1 cellular context compared by ENCODE assay signal in genomic region chr11:113314389-113315301, GRCh38.
TF ChIP-seq lines count a peak whose summit lies in the region.

A gene with protein sequence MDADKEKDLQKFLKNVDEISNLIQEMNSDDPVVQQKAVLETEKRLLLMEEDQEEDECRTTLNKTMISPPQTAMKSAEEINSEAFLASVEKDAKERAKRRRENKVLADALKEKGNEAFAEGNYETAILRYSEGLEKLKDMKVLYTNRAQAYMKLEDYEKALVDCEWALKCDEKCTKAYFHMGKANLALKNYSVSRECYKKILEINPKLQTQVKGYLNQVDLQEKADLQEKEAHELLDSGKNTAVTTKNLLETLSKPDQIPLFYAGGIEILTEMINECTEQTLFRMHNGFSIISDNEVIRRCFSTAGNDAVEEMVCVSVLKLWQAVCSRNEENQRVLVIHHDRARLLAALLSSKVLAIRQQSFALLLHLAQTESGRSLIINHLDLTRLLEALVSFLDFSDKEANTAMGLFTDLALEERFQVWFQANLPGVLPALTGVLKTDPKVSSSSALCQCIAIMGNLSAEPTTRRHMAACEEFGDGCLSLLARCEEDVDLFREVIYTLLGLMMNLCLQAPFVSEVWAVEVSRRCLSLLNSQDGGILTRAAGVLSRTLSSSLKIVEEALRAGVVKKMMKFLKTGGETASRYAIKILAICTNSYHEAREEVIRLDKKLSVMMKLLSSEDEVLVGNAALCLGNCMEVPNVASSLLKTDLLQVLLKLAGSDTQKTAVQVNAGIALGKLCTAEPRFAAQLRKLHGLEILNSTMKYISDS (plus strand): TSS chr11:113314583. CDS start chr11:113316258, 1,675 bp downstream.

TF ChIP-seq in HepG2, 621 proteins besides CTCF, POLR2A, EP300 and RAD21 (continued from another document and continues in another):
- TF ChIP-seq, protein P1, sequence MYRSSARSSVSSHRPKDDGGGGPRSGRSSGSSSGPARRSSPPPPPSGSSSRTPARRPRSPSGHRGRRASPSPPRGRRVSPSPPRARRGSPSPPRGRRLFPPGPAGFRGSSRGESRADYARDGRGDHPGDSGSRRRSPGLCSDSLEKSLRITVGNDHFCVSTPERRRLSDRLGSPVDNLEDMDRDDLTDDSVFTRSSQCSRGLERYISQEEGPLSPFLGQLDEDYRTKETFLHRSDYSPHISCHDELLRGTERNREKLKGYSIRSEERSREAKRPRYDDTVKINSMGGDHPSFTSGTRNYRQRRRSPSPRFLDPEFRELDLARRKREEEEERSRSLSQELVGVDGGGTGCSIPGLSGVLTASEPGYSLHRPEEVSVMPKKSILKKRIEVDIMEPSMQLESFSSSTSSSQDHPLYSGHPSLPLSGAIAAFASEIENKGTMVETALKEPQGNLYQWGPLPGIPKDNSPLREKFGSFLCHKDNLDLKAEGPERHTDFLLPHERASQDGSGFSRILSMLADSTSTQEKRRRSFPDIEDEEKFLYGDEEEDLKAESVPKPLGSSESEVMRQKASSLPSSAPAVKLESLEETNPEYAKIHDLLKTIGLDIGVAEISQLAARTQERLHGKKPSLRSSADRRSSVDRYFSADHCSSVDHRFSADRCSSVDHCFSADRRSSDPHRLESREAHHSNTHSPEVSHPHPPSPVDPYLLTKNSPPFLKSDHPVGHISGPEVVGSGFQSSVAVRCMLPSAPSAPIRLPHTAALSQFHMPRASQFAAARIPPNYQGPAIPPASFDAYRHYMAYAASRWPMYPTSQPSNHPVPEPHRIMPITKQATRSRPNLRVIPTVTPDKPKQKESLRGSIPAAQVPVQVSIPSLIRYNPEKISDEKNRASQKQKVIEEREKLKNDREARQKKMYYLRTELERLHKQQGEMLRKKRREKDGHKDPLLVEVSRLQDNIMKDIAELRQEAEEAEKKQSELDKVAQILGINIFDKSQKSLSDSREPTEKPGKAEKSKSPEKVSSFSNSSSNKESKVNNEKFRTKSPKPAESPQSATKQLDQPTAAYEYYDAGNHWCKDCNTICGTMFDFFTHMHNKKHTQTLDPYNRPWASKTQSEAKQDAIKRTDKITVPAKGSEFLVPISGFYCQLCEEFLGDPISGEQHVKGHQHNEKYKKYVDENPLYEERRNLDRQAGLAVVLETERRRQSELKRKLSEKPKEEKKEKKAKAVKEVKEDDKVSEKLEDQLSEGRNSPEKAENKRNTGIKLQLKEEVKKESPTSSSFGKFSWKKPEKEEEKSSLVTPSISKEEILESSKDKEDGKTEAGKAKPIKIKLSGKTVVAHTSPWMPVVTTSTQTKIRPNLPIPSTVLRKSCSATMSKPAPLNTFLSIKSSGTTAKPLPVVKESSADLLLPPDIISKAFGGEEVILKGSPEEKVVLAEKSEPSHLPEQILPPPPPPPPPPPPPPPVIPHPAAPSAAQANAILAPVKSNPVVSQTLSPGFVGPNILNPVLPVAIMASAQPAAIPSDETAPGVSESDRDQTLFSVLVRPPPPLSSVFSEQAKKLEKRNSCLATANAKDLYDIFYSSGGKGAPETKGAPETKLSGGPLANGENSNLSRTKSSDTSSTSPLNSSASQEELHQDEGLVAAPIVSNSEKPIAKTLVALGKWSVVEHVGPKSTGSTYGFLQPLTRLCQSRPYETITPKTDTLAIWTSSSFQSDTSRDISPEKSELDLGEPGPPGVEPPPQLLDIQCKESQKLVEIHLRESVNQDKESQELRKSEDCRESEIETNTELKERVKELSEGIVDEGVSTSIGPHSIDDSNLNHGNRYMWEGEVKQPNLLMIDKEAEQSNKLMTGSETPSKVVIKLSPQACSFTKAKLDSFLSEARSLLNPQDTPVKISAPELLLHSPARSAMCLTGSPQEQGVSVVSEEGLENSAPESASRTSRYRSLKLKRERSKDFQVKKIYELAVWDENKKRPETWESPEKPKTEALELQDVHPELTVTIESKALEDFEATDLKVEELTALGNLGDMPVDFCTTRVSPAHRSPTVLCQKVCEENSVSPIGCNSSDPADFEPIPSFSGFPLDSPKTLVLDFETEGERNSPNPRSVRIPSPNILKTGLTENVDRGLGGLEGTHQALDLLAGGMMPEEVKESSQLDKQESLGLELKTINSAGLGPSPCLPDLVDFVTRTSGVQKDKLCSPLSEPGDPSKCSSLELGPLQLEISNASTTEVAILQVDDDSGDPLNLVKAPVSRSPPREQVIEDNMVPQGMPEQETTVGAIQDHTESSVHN (CRISPR knock-in tag; IDR thresholded peaks at IDR 0.05), result 0 out of 2 replicates have a peak, but pooled peaks have one; percentile 28
- TF ChIP-seq PITX1 (CRISPR knock-in tag; IDR thresholded peaks at IDR 0.05), result peak; percentile 47; the same call in 1 of the 2 replicates
- TF ChIP-seq ZFAT (CRISPR knock-in tag; conservative IDR thresholded peaks at IDR 0.05), result no peak
- TF ChIP-seq PLRG1 (conservative IDR thresholded peaks at IDR 0.05), result no peak
- no peak for TF ChIP-seq ZNF558 (CRISPR knock-in tag; IDR thresholded peaks at IDR 0.05; ENCODE audit: borderline replicate concordance)
- TF ChIP-seq ZC3H13 (CRISPR knock-in tag; IDR thresholded peaks at IDR 0.05), result no peak
- TF ChIP-seq, protein P2, sequence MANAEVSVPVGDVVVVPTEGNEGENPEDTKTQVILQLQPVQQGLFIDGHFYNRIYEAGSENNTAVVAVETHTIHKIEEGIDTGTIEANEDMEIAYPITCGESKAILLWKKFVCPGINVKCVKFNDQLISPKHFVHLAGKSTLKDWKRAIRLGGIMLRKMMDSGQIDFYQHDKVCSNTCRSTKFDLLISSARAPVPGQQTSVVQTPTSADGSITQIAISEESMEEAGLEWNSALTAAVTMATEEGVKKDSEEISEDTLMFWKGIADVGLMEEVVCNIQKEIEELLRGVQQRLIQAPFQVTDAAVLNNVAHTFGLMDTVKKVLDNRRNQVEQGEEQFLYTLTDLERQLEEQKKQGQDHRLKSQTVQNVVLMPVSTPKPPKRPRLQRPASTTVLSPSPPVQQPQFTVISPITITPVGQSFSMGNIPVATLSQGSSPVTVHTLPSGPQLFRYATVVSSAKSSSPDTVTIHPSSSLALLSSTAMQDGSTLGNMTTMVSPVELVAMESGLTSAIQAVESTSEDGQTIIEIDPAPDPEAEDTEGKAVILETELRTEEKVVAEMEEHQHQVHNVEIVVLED (CRISPR knock-in tag; IDR thresholded peaks at IDR 0.05; ENCODE audit: borderline replicate concordance), result peak; percentile 74; the same call in 1 of the 2 replicates
- no peak for TF ChIP-seq ZBTB1 (CRISPR knock-in tag; IDR thresholded peaks at IDR 0.05; ENCODE audit: borderline replicate concordance)
- TF ChIP-seq EEA1 (CRISPR knock-in tag; IDR thresholded peaks at IDR 0.05; ENCODE audit: borderline replicate concordance), result no peak
- no peak for TF ChIP-seq JARID2 (CRISPR knock-in tag; IDR thresholded peaks at IDR 0.05; ENCODE audit: insufficient replicate concordance)
- TF ChIP-seq ZNF598 (CRISPR knock-in tag; IDR thresholded peaks at IDR 0.05; ENCODE audit: borderline replicate concordance), result peak; percentile 90; the same call in 1 of the 2 replicates
- 0 out of 2 replicates have a peak, but pooled peaks have one; percentile 41 for TF ChIP-seq ESRRA (CRISPR knock-in tag; IDR thresholded peaks at IDR 0.05; ENCODE audit: low read depth)
- no peak for TF ChIP-seq ZNF562 (CRISPR knock-in tag; IDR thresholded peaks at IDR 0.05; ENCODE audit: borderline replicate concordance)
- TF ChIP-seq ZNF383 (CRISPR knock-in tag; IDR thresholded peaks at IDR 0.05; ENCODE audit: borderline replicate concordance), result 0 out of 2 replicates have a peak, but pooled peaks have one; percentile 27
- no peak for TF ChIP-seq ZNF446 (CRISPR knock-in tag; IDR thresholded peaks at IDR 0.05)
- TF ChIP-seq SNAPC5 (CRISPR knock-in tag; IDR thresholded peaks at IDR 0.05; ENCODE audit: borderline replicate concordance), result 0 out of 2 replicates have a peak, but pooled peaks have one; percentile 26
- TF ChIP-seq NFIC (IDR thresholded peaks at IDR 0.05; ENCODE audit: low read length), result no peak
- TF ChIP-seq, protein P3, sequence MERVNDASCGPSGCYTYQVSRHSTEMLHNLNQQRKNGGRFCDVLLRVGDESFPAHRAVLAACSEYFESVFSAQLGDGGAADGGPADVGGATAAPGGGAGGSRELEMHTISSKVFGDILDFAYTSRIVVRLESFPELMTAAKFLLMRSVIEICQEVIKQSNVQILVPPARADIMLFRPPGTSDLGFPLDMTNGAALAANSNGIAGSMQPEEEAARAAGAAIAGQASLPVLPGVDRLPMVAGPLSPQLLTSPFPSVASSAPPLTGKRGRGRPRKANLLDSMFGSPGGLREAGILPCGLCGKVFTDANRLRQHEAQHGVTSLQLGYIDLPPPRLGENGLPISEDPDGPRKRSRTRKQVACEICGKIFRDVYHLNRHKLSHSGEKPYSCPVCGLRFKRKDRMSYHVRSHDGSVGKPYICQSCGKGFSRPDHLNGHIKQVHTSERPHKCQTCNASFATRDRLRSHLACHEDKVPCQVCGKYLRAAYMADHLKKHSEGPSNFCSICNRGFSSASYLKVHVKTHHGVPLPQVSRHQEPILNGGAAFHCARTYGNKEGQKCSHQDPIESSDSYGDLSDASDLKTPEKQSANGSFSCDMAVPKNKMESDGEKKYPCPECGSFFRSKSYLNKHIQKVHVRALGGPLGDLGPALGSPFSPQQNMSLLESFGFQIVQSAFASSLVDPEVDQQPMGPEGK (CRISPR knock-in tag; IDR thresholded peaks at IDR 0.05), result peak; percentile 37
- TF ChIP-seq ZNF547 (CRISPR knock-in tag; IDR thresholded peaks at IDR 0.05), result no peak
- 0 out of 2 replicates have a peak, but pooled peaks have one; percentile 18 for TF ChIP-seq ZNF232 (CRISPR knock-in tag; IDR thresholded peaks at IDR 0.05; ENCODE audit: borderline replicate concordance)
- TF ChIP-seq NONO (IDR thresholded peaks at IDR 0.05), result no peak
- no peak; the same call in 1 of the 2 replicates for TF ChIP-seq NONO (CRISPR knock-in tag; conservative IDR thresholded peaks at IDR 0.05)
- TF ChIP-seq CHCHD3 (CRISPR knock-in tag; IDR thresholded peaks at IDR 0.05), result 0 out of 2 replicates have a peak, but pooled peaks have one; percentile 28
- 0 out of 2 replicates have a peak, but pooled peaks have one; percentile 52 for TF ChIP-seq HES4 (CRISPR knock-in tag; IDR thresholded peaks at IDR 0.05; ENCODE audit: borderline replicate concordance)
- no peak for TF ChIP-seq ZSCAN31 (CRISPR knock-in tag; IDR thresholded peaks at IDR 0.05; ENCODE audit: low read depth)
- TF ChIP-seq KLF9 (CRISPR knock-in tag; IDR thresholded peaks at IDR 0.05; ENCODE audit: low read depth), result no peak
- TF ChIP-seq MEF2D (CRISPR knock-in tag; IDR thresholded peaks at IDR 0.05), result 0 out of 2 replicates have a peak, but pooled peaks have one; percentile 50
- no peak for TF ChIP-seq HNF1B (CRISPR knock-in tag; IDR thresholded peaks at IDR 0.05)
- no peak for TF ChIP-seq E2F2 (CRISPR knock-in tag; IDR thresholded peaks at IDR 0.05; ENCODE audit: borderline replicate concordance)
- TF ChIP-seq, protein P4, sequence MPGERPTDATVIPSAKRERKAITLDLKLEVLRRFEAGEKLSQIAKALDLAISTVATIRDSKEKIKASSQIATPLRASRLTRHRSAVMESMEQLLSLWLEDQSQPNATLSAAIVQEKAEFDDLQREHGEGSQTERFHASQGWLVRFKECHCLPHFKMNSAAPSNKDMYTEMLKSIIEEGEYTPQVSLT (CRISPR knock-in tag; IDR thresholded peaks at IDR 0.05; ENCODE audit: borderline replicate concordance, low read depth), result no peak; the same call in 1 of the 2 replicates
- TF ChIP-seq CENPT (CRISPR knock-in tag; IDR thresholded peaks at IDR 0.05; ENCODE audit: low read depth), result no peak
- TF ChIP-seq JDP2 (CRISPR knock-in tag; IDR thresholded peaks at IDR 0.05; ENCODE audit: borderline replicate concordance), result no peak
- TF ChIP-seq ZNF503 (CRISPR knock-in tag; IDR thresholded peaks at IDR 0.05), result no peak
